ENCODE assay signal across 9 cellular contexts in genomic region chr2:12720181-12720580, GRCh38. TPM values are rescaled to one million over a fixed set of nuclear protein-coding genes. Genes with fewer than 3 reads are reported as not detected.
A peak's percentile ranks its signal among the peaks of the same experiment; 100 is the strongest.
DNase-seq lines count a peak whose midpoint lies in the region; ATAC-seq, FAIRE-seq and TF ChIP-seq lines count a peak whose summit lies in the region.
"Had no signal": no experiment of that assay in that cellular context is flagged by ENCODE, and none has a peak within 500 bp of the region (broad histone marks: within the 10 kb centered on the region; RNA-seq: fewer than 3 reads in every experiment).

No MANE protein-coding gene starts in this region.

- H3K4me3 Mint-ChIP-seq in stimulated activated naive CD8-positive, alpha-beta T cell treated with anti-CD3 and anti-CD28 coated beads, Interleukin-15, Interleukin-2, amounts not matched to agents 100 ng/mL and 50 ng/mL, for 24 hours = peak overlapping the region; percentile 88
- H3K4me3 Mint-ChIP-seq in stimulated activated naive CD8-positive, alpha-beta T cell treated with anti-CD3 and anti-CD28 coated beads, Interleukin-15, amount 100 ng/mL, for 72 hours = peak overlapping the region in 1 of 2 donors; percentile 2
- H3K4me3 Mint-ChIP-seq in brain = peak overlapping the region; percentile 95 to 99 (median 97)
- peak overlapping the region; percentile 93 for H3K4me3 Mint-ChIP-seq in mesothelial cell of epicardium

- no peak for DNase-seq in stimulated activated naive CD8-positive, alpha-beta T cell treated with anti-CD3 and anti-CD28 coated beads, Interleukin-15, amount 100 ng/mL, for 72 hours
- no peak for DNase-seq in mesothelial cell of epicardium (ENCODE audit: low spot score in 2 of 2, unreplicated experiment in 2 of 2)
- DNase-seq in RCC 7860 (ENCODE audit: low spot score) = no peak
- no peak for DNase-seq in GM03348 (ENCODE audit: low spot score)
- DNase-seq: activated naive CD4-positive, alpha-beta T cell treated with anti-CD3 and anti-CD28 coated beads for 36 hours had no signal

- H3K9me3 Mint-ChIP-seq in stimulated activated naive CD8-positive, alpha-beta T cell treated with anti-CD3 and anti-CD28 coated beads, Interleukin-15, Interleukin-2, amounts not matched to agents 100 ng/mL and 50 ng/mL, for 24 hours = no peaks in the 10 kb centered on the region
- no peaks in the 10 kb centered on the region for H3K9me3 Mint-ChIP-seq in stimulated activated naive CD8-positive, alpha-beta T cell treated with anti-CD3 and anti-CD28 coated beads, Interleukin-15, amount 100 ng/mL, for 72 hours
- H3K9me3 Mint-ChIP-seq in brain = peaks cover 0 to 6% (median 0%) of the 10 kb centered on the region in 5 experiments
- no peaks in the 10 kb centered on the region for H3K9me3 Mint-ChIP-seq in mesothelial cell of epicardium
- H3K9me3 Mint-ChIP-seq: activated naive CD4-positive, alpha-beta T cell treated with anti-CD3 and anti-CD28 coated beads for 36 hours had no signal

- H3K36me3 Mint-ChIP-seq in stimulated activated naive CD8-positive, alpha-beta T cell treated with anti-CD3 and anti-CD28 coated beads, Interleukin-15, Interleukin-2, amounts not matched to agents 100 ng/mL and 50 ng/mL, for 24 hours (ENCODE audit: low read depth) = peaks cover 8% of the 10 kb centered on the region
- H3K36me3 Mint-ChIP-seq in brain (peaks cover 33% of the 10 kb centered on the region), mesothelial cell of epicardium (peaks cover 15% of the 10 kb centered on the region)

- peaks cover 69% of the 10 kb centered on the region for H3K4me1 Mint-ChIP-seq in stimulated activated naive CD8-positive, alpha-beta T cell treated with anti-CD3 and anti-CD28 coated beads, Interleukin-15, Interleukin-2, amounts not matched to agents 100 ng/mL and 50 ng/mL, for 24 hours (ENCODE audit: low read depth)
- H3K4me1 Mint-ChIP-seq in stimulated activated naive CD8-positive, alpha-beta T cell treated with anti-CD3 and anti-CD28 coated beads, Interleukin-15, amount 100 ng/mL, for 72 hours = peaks cover 56% of the 10 kb centered on the region
- H3K4me1 Mint-ChIP-seq in brain = peaks cover 61% of the 10 kb centered on the region
- peaks cover 50% of the 10 kb centered on the region for H3K4me1 Mint-ChIP-seq in mesothelial cell of epicardium

- no peak overlapping the region for H3K27ac Mint-ChIP-seq in stimulated activated naive CD8-positive, alpha-beta T cell treated with anti-CD3 and anti-CD28 coated beads, Interleukin-15, Interleukin-2, amounts not matched to agents 100 ng/mL and 50 ng/mL, for 24 hours
- peak overlapping the region in 1 of 2 donors; percentile 62 for H3K27ac Mint-ChIP-seq in stimulated activated naive CD8-positive, alpha-beta T cell treated with anti-CD3 and anti-CD28 coated beads, Interleukin-15, amount 100 ng/mL, for 72 hours
- H3K27ac Mint-ChIP-seq in brain = peak overlapping the region; percentile 82 to 98 (median 96)
- H3K27ac Mint-ChIP-seq in mesothelial cell of epicardium = no peak overlapping the region
- H3K27ac Mint-ChIP-seq: activated naive CD4-positive, alpha-beta T cell treated with anti-CD3 and anti-CD28 coated beads for 36 hours had no signal

- H3K27me3 Mint-ChIP-seq in stimulated activated naive CD8-positive, alpha-beta T cell treated with anti-CD3 and anti-CD28 coated beads, Interleukin-15, Interleukin-2, amounts not matched to agents 100 ng/mL and 50 ng/mL, for 24 hours = peaks cover 6% of the 10 kb centered on the region
- H3K27me3 Mint-ChIP-seq in stimulated activated naive CD8-positive, alpha-beta T cell treated with anti-CD3 and anti-CD28 coated beads, Interleukin-15, amount 100 ng/mL, for 72 hours = peaks cover 16% of the 10 kb centered on the region
- peaks cover 24% of the 10 kb centered on the region for H3K27me3 Mint-ChIP-seq in brain
- peaks cover 2% of the 10 kb centered on the region for H3K27me3 Mint-ChIP-seq in mesothelial cell of epicardium (ENCODE audit: low read depth)

- no peak for TF ChIP-seq CTCF in brain (conservative IDR thresholded peaks at IDR 0.05)
- no peak for TF ChIP-seq CTCF in mesothelial cell of epicardium (IDR thresholded peaks at IDR 0.05; ENCODE audit: unreplicated experiment)

- no peak for ATAC-seq in stimulated activated naive CD8-positive, alpha-beta T cell treated with anti-CD3 and anti-CD28 coated beads, Interleukin-15, amount 100 ng/mL, for 72 hours
- ATAC-seq in GM19467 (IDR thresholded peaks at IDR 0.05; ENCODE audit: unreplicated experiment) = no peak
- no peak for ATAC-seq in GM18873 (IDR thresholded peaks at IDR 0.05; ENCODE audit: low FRiP score, unreplicated experiment)

- FAIRE-seq in RCC 7860 (lab: Jason Lieb, UNC) = no peak

RNA-seq across cellular contexts. Expression of gene TRIB2, which starts 3.4 kb away (rescaled TPM):
- polyA plus RNA-seq in brain (ENCODE audit: insufficient read depth, low read depth, low replicate concordance) = 29.5 TPM
- total RNA-seq in mesothelial cell of epicardium = 21.1 to 25.4 TPM (median 23.7 TPM) in 3 replicates

Comparison
In these comparisons a context has a peak if more than half of its experiments do, and no peak if none do; other contexts are left out.
1. H3K27ac Mint-ChIP-seq: peak in brain (5 of 5); none in stimulated activated naive CD8-positive, alpha-beta T cell treated with anti-CD3 and anti-CD28 coated beads, Interleukin-15, Interleukin-2, amounts not matched to agents 100 ng/mL and 50 ng/mL, for 24 hours (single experiment) and mesothelial cell of epicardium (single experiment).